Comparison of ENCODE assay signal across 1 cellular context in genomic region chr6:98641929-98642328, GRCh38.
A peak's percentile ranks its signal among the peaks of the same experiment; 100 is the strongest.
TF ChIP-seq lines count a peak whose summit lies in the region.

No MANE protein-coding gene starts in this region.

TF ChIP-seq in HepG2, 621 proteins besides CTCF, POLR2A, EP300 and RAD21 (continued from another document and continues in another):
- TF ChIP-seq NR2C2 (CRISPR knock-in tag; IDR thresholded peaks at IDR 0.05; ENCODE audit: borderline replicate concordance) (no peak), SP4 (CRISPR knock-in tag; IDR thresholded peaks at IDR 0.05) (no peak), ZNF841 (CRISPR knock-in tag; IDR thresholded peaks at IDR 0.05; ENCODE audit: borderline replicate concordance) (no peak), DR1 (CRISPR knock-in tag; IDR thresholded peaks at IDR 0.05) (no peak), FOXA1 (IDR thresholded peaks at IDR 0.05) (no peak), FOXA1 (CRISPR knock-in tag; IDR thresholded peaks at IDR 0.05) (peak; percentile 56), ZFAT (CRISPR knock-in tag; conservative IDR thresholded peaks at IDR 0.05) (no peak), HES4 (CRISPR knock-in tag; IDR thresholded peaks at IDR 0.05; ENCODE audit: borderline replicate concordance) (no peak), EEA1 (CRISPR knock-in tag; IDR thresholded peaks at IDR 0.05; ENCODE audit: borderline replicate concordance) (no peak), BHLHE40 (IDR thresholded peaks at IDR 0.05; ENCODE audit: low read length) (no peak), ZNF572 (CRISPR knock-in tag; IDR thresholded peaks at IDR 0.05) (no peak), FOXP4 (CRISPR knock-in tag; IDR thresholded peaks at IDR 0.05) (peak; percentile 88), ZNF710 (CRISPR knock-in tag; IDR thresholded peaks at IDR 0.05; ENCODE audit: borderline replicate concordance) (no peak), ARHGAP35 (CRISPR knock-in tag; IDR thresholded peaks at IDR 0.05; ENCODE audit: borderline replicate concordance) (no peak), ZBTB21 (CRISPR knock-in tag; IDR thresholded peaks at IDR 0.05) (no peak), GLI4 (CRISPR knock-in tag; IDR thresholded peaks at IDR 0.05; ENCODE audit: borderline replicate concordance) (no peak), ZNF446 (CRISPR knock-in tag; IDR thresholded peaks at IDR 0.05) (no peak), ZNF263 (CRISPR knock-in tag; IDR thresholded peaks at IDR 0.05) (no peak), POLR2AphosphoS5 (IDR thresholded peaks at IDR 0.05; ENCODE audit: low read depth, low read length) (no peak), BORCS8-MEF2B (CRISPR knock-in tag; IDR thresholded peaks at IDR 0.05) (no peak), SAP130 (CRISPR knock-in tag; IDR thresholded peaks at IDR 0.05; ENCODE audit: low read depth) (peak; percentile 49), TGIF2 (CRISPR knock-in tag; IDR thresholded peaks at IDR 0.05) (no peak), PPARG (CRISPR knock-in tag; conservative IDR thresholded peaks at IDR 0.05) (no peak), RXRB (CRISPR knock-in tag; IDR thresholded peaks at IDR 0.05; ENCODE audit: borderline replicate concordance) (0 out of 2 replicates have a peak, but pooled peaks have one; percentile 14), HMGA1 (CRISPR knock-in tag; conservative IDR thresholded peaks at IDR 0.05) (no peak), GMEB1 (CRISPR knock-in tag; IDR thresholded peaks at IDR 0.05; ENCODE audit: borderline replicate concordance) (no peak), KLF9 (CRISPR knock-in tag; IDR thresholded peaks at IDR 0.05; ENCODE audit: low read depth) (no peak), ZNF136 (CRISPR knock-in tag; IDR thresholded peaks at IDR 0.05; ENCODE audit: low read depth) (no peak), ZBTB8A (CRISPR knock-in tag; IDR thresholded peaks at IDR 0.05; ENCODE audit: borderline replicate concordance, low read depth) (no peak), XBP1 (CRISPR knock-in tag; IDR thresholded peaks at IDR 0.05) (no peak), ZNF761 (CRISPR knock-in tag; conservative IDR thresholded peaks at IDR 0.05) (no peak), KLF12 (CRISPR knock-in tag; IDR thresholded peaks at IDR 0.05; ENCODE audit: borderline replicate concordance) (no peak), RBM22 (optimal IDR thresholded peaks at IDR 0.05; ENCODE audit: low read length) (no peak), ZNF414 (CRISPR knock-in tag; IDR thresholded peaks at IDR 0.05) (no peak), ZSCAN31 (CRISPR knock-in tag; IDR thresholded peaks at IDR 0.05; ENCODE audit: low read depth) (no peak), ZNF878 (CRISPR knock-in tag; IDR thresholded peaks at IDR 0.05) (no peak), SNAPC4 (CRISPR knock-in tag; IDR thresholded peaks at IDR 0.05) (no peak), ZNF484 (CRISPR knock-in tag; IDR thresholded peaks at IDR 0.05; ENCODE audit: borderline replicate concordance, low read depth) (no peak)
- TF ChIP-seq, protein P1, sequence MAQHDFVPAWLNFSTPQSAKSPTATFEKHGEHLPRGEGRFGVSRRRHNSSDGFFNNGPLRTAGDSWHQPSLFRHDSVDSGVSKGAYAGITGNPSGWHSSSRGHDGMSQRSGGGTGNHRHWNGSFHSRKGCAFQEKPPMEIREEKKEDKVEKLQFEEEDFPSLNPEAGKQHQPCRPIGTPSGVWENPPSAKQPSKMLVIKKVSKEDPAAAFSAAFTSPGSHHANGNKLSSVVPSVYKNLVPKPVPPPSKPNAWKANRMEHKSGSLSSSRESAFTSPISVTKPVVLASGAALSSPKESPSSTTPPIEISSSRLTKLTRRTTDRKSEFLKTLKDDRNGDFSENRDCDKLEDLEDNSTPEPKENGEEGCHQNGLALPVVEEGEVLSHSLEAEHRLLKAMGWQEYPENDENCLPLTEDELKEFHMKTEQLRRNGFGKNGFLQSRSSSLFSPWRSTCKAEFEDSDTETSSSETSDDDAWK (CRISPR knock-in tag; IDR thresholded peaks at IDR 0.05): no peak
- TF ChIP-seq, protein P2, sequence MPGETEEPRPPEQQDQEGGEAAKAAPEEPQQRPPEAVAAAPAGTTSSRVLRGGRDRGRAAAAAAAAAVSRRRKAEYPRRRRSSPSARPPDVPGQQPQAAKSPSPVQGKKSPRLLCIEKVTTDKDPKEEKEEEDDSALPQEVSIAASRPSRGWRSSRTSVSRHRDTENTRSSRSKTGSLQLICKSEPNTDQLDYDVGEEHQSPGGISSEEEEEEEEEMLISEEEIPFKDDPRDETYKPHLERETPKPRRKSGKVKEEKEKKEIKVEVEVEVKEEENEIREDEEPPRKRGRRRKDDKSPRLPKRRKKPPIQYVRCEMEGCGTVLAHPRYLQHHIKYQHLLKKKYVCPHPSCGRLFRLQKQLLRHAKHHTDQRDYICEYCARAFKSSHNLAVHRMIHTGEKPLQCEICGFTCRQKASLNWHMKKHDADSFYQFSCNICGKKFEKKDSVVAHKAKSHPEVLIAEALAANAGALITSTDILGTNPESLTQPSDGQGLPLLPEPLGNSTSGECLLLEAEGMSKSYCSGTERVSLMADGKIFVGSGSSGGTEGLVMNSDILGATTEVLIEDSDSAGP (CRISPR knock-in tag; IDR thresholded peaks at IDR 0.05; ENCODE audit: borderline replicate concordance): no peak
- TF ChIP-seq, protein P3, sequence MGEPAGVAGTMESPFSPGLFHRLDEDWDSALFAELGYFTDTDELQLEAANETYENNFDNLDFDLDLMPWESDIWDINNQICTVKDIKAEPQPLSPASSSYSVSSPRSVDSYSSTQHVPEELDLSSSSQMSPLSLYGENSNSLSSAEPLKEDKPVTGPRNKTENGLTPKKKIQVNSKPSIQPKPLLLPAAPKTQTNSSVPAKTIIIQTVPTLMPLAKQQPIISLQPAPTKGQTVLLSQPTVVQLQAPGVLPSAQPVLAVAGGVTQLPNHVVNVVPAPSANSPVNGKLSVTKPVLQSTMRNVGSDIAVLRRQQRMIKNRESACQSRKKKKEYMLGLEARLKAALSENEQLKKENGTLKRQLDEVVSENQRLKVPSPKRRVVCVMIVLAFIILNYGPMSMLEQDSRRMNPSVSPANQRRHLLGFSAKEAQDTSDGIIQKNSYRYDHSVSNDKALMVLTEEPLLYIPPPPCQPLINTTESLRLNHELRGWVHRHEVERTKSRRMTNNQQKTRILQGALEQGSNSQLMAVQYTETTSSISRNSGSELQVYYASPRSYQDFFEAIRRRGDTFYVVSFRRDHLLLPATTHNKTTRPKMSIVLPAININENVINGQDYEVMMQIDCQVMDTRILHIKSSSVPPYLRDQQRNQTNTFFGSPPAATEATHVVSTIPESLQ (CRISPR knock-in tag; conservative IDR thresholded peaks at IDR 0.05): no peak
- TF ChIP-seq, protein P4, sequence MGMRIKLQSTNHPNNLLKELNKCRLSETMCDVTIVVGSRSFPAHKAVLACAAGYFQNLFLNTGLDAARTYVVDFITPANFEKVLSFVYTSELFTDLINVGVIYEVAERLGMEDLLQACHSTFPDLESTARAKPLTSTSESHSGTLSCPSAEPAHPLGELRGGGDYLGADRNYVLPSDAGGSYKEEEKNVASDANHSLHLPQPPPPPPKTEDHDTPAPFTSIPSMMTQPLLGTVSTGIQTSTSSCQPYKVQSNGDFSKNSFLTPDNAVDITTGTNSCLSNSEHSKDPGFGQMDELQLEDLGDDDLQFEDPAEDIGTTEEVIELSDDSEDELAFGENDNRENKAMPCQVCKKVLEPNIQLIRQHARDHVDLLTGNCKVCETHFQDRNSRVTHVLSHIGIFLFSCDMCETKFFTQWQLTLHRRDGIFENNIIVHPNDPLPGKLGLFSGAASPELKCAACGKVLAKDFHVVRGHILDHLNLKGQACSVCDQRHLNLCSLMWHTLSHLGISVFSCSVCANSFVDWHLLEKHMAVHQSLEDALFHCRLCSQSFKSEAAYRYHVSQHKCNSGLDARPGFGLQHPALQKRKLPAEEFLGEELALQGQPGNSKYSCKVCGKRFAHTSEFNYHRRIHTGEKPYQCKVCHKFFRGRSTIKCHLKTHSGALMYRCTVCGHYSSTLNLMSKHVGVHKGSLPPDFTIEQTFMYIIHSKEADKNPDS (CRISPR knock-in tag; IDR thresholded peaks at IDR 0.05): no peak
- TF ChIP-seq, protein P5, sequence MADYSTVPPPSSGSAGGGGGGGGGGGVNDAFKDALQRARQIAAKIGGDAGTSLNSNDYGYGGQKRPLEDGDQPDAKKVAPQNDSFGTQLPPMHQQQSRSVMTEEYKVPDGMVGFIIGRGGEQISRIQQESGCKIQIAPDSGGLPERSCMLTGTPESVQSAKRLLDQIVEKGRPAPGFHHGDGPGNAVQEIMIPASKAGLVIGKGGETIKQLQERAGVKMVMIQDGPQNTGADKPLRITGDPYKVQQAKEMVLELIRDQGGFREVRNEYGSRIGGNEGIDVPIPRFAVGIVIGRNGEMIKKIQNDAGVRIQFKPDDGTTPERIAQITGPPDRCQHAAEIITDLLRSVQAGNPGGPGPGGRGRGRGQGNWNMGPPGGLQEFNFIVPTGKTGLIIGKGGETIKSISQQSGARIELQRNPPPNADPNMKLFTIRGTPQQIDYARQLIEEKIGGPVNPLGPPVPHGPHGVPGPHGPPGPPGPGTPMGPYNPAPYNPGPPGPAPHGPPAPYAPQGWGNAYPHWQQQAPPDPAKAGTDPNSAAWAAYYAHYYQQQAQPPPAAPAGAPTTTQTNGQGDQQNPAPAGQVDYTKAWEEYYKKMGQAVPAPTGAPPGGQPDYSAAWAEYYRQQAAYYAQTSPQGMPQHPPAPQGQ (CRISPR knock-in tag; IDR thresholded peaks at IDR 0.05; ENCODE audit: borderline replicate concordance): no peak
